In the genomic region with DNA sequence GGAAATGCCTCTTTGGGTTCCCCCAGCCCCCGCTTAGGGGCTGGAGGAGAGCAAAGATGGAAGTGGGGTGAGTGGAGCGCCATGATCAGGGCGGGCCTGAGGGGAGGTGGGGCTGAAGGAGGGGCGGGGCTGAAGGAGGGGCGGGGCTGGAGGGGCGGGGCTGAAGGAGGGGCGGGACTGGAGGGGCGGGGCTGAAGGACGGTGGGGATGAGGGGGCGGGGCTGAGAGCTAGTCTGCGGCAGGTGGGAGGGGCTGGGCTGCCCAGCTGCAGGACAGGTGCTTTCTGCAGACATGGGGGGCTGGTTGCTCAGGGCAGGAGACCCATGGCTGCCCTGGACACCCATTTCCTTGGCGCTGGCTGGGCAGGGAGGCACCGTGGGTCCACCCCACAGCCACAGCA, we compare ENCODE assay signal across 14 cellular contexts. TPM values are rescaled to one million over a fixed set of nuclear protein-coding genes. Genes with fewer than 3 reads are reported as not detected.
DNase-seq lines count a peak whose midpoint lies in the region; ATAC-seq, FAIRE-seq and TF ChIP-seq lines count a peak whose summit lies in the region.
"Had no signal": no experiment of that assay in that cellular context is flagged by ENCODE, and none has a peak within 500 bp of the region (broad histone marks: within the 10 kb centered on the region; RNA-seq: fewer than 3 reads in every experiment).

No MANE protein-coding gene starts in this region.

- intact Hi-C loops in GM12878 (cut with micrococcal nuclease; ENCODE audit: unreplicated experiment) = no loop called here
- intact Hi-C loops in activated T-helper 2 cell treated with anti-CD3 and anti-CD28 coated beads, Interferon-gamma antibody, Interleukin-2, Interleukin-4, amounts not matched to agents 10 μg/mL and 5 μg/mL and 100 μg/mL, durations not matched to agents 14 hours and 24 hours and 36 hours (cut with micrococcal nuclease) = no loop called here

- peaks cover 23 to 41% of the 10 kb centered on the region in 2 donors for H3K4me1 Mint-ChIP-seq in stimulated activated naive B cell treated with anti-CD40 and anti-IgM and Interleukin-4, amounts not matched to agents 10 μg/mL and 1 μg/mL and 100 μg/mL, for 72 hours
- H3K4me1 Mint-ChIP-seq in activated T-helper 2 cell treated with anti-CD3 and anti-CD28 coated beads, Interferon-gamma antibody, Interleukin-2, Interleukin-4, amounts not matched to agents 10 μg/mL and 5 μg/mL and 100 μg/mL, durations not matched to agents 14 hours and 24 hours and 36 hours (ENCODE audit: low read depth) = no peaks in the 10 kb centered on the region

- SMC1A ChIA-PET in GM12878 (lab: Charles Lee; ENCODE audit: uncharacterized antibody, unreplicated experiment) = no interaction called here

- TF ChIP-seq POLR2A in GM12878 (IDR thresholded peaks at IDR 0.05; ENCODE audit: low read depth, low read length) = no peak

- ATAC-seq in GM12878 (peak; percentile 72), GM18520 (IDR thresholded peaks at IDR 0.05; ENCODE audit: unreplicated experiment) (no peak)
- ATAC-seq in stimulated activated naive B cell treated with anti-CD40 and anti-IgM and Interleukin-4, amounts not matched to agents 10 μg/mL and 1 μg/mL and 100 μg/mL, for 72 hours (replicated peaks) = peak; percentile 57 to 63

- H3K4me1 ChIP-seq in HUES6 (ENCODE audit: control insufficient read depth, insufficient read depth, low read length) = peaks cover 10% of the 10 kb centered on the region; the same call in 1 of the 2 replicates
- no peaks in the 10 kb centered on the region; the same call in 1 of the 2 replicates for H3K4me1 ChIP-seq in GM12878 (ENCODE audit: control insufficient read depth, insufficient read depth, low read length)
- H3K4me1 ChIP-seq: prostate gland had no signal

- BruUV-seq in GM12878 (replicated peaks; lab: Mats Ljungman, UMichigan) = no TSS peak

- no peaks in the 10 kb centered on the region for H3K27me3 Mint-ChIP-seq in stimulated activated naive B cell treated with anti-CD40 and anti-IgM and Interleukin-4, amounts not matched to agents 10 μg/mL and 1 μg/mL and 100 μg/mL, for 72 hours
- no peaks in the 10 kb centered on the region for H3K27me3 Mint-ChIP-seq in activated T-helper 2 cell treated with anti-CD3 and anti-CD28 coated beads, Interferon-gamma antibody, Interleukin-2, Interleukin-4, amounts not matched to agents 10 μg/mL and 5 μg/mL and 100 μg/mL, durations not matched to agents 14 hours and 24 hours and 36 hours (ENCODE audit: low read depth)

- H3K27ac Mint-ChIP-seq in stimulated activated naive B cell treated with anti-CD40 and anti-IgM and Interleukin-4, amounts not matched to agents 10 μg/mL and 1 μg/mL and 100 μg/mL, for 72 hours = peak overlapping the region; percentile 25
- H3K27ac Mint-ChIP-seq in activated T-helper 2 cell treated with anti-CD3 and anti-CD28 coated beads, Interferon-gamma antibody, Interleukin-2, Interleukin-4, amounts not matched to agents 10 μg/mL and 5 μg/mL and 100 μg/mL, durations not matched to agents 14 hours and 24 hours and 36 hours = no peak overlapping the region

- H3K36me3 ChIP-seq in HUES6 (ENCODE audit: control insufficient read depth, insufficient read depth, low read length) (no peaks in the 10 kb centered on the region), GM12878 (ENCODE audit: control insufficient read depth in 2 of 2, insufficient read depth in 2 of 2, low read length in 1 of 2) (no peaks in the 10 kb centered on the region; a peak in 2 of 4 replicates)
- H3K36me3 ChIP-seq: prostate gland had no signal

- 96% methylated on average over 2 of the region's 13 CpGs for WGBS in GM12878 (ENCODE audit: insufficient coverage, insufficient replicate concordance, low lambda C conversion rate, missing lambda C conversion rate)

- FAIRE-seq in GM12878 (lab: Jason Lieb, UNC) = no peak

- no peak overlapping the region for H3K4me2 ChIP-seq in GM12878 (ENCODE audit: control insufficient read depth, insufficient read depth)

- no peaks in the 10 kb centered on the region; the same call in 1 of the 2 replicates for H3K79me2 ChIP-seq in GM12878 (ENCODE audit: control insufficient read depth, insufficient read depth, low read length)

- POLR2A ChIA-PET in GM12878 (lab: Charles Lee) = no interaction called here

- peaks cover 8 to 29% of the 10 kb centered on the region in 2 donors for H3K36me3 Mint-ChIP-seq in stimulated activated naive B cell treated with anti-CD40 and anti-IgM and Interleukin-4, amounts not matched to agents 10 μg/mL and 1 μg/mL and 100 μg/mL, for 72 hours
- H3K36me3 Mint-ChIP-seq in activated T-helper 2 cell treated with anti-CD3 and anti-CD28 coated beads, Interferon-gamma antibody, Interleukin-2, Interleukin-4, amounts not matched to agents 10 μg/mL and 5 μg/mL and 100 μg/mL, durations not matched to agents 14 hours and 24 hours and 36 hours (ENCODE audit: low read depth) = no peaks in the 10 kb centered on the region

- CTCF ChIA-PET in GM12878 (lab: Yijun Ruan, JAX) = interaction anchor here (0.5 kb wide), 1 partner anchor 81 kb away, joined by 3 read pairs; no protein-coding TSS in a partner anchor

- H3K4me3 ChIP-seq in HUES6 (ENCODE audit: low read depth, low read length) = peak overlapping the region; percentile 31; the same call in 1 of the 2 replicates
- no peak overlapping the region for H3K4me3 ChIP-seq in GM12878
- H3K4me3 ChIP-seq: prostate gland, SK-N-MC had no signal

- no peak for TF ChIP-seq CTCF in GM12878 (IDR thresholded peaks at IDR 0.05 in 2 of 3, conservative IDR thresholded peaks at IDR 0.05 in 1 of 3; ENCODE audit: control insufficient read depth in 2 of 3, extremely low read depth in 1 of 3, insufficient read depth in 1 of 3, low read depth in 3 of 3, low read length in 3 of 3)

- H3K9me3 ChIP-seq in HUES6 (ENCODE audit: control insufficient read depth, insufficient read depth, low read depth, low read length) (no peaks in the 10 kb centered on the region), GM12878 (replicated peaks; ENCODE audit: control insufficient read depth, insufficient read depth, low read length) (no peaks in the 10 kb centered on the region)
- H3K9me3 ChIP-seq: left ventricle myocardium inferior, prostate gland had no signal

- H3K27ac ChIP-seq in HUES6 (ENCODE audit: low read depth, low read length) = no peak overlapping the region
- no peak overlapping the region for H3K27ac ChIP-seq in GM12878 (ENCODE audit: control insufficient read depth, insufficient read depth)
- H3K27ac ChIP-seq: HL-60, prostate gland, SK-N-MC had no signal

- DNase-seq in stimulated activated CD4-positive, alpha-beta T cell treated with anti-CD3 and anti-CD28 coated beads, Interleukin-12 subunit alpha, Interleukin-12 subunit beta, amount 100 ng/mL, for 48 hours (ENCODE audit: low read depth in 2 of 3, low spot score in 1 of 3) = peak in 2 of 3 donors; percentile 10 to 18
- DNase-seq in stimulated activated CD4-positive, alpha-beta T cell treated with anti-CD3 and anti-CD28 coated beads, Interleukin-4, amount 100 ng/mL, for 24 hours = no peak
- DNase-seq in GM12878 (ENCODE audit: low read depth, low spot score) (no peak), NCI-H1930 (lab: John Stamatoyannopoulos, UW) (no peak)
- DNase-seq in stimulated activated naive B cell treated with anti-CD40 and anti-IgM and Interleukin-4, amounts not matched to agents 10 μg/mL and 1 μg/mL and 100 μg/mL, for 72 hours = no peak
- DNase-seq in activated T-helper 2 cell treated with anti-CD3 and anti-CD28 coated beads, Interferon-gamma antibody, Interleukin-2, Interleukin-4, amounts not matched to agents 10 μg/mL and 5 μg/mL and 100 μg/mL, durations not matched to agents 14 hours and 24 hours and 36 hours (ENCODE audit: low spot score) = no peak
- DNase-seq: Calu3, left ventricle myocardium inferior, trophoblast cell had no signal

- H4K20me1 ChIP-seq in GM12878 (ENCODE audit: control insufficient read depth, insufficient read depth) = peaks cover 3% of the 10 kb centered on the region; the same call in 1 of the 2 replicates

- TF ChIP-seq EP300 in GM12878 (IDR thresholded peaks at IDR 0.05; ENCODE audit: borderline replicate concordance in 1 of 2, control insufficient read depth in 1 of 2, low read depth in 2 of 2, low read length in 2 of 2) = no peak

- in situ Hi-C loops in GM12878 (cut with MboI) = no loop called here

- H3K27me3 ChIP-seq in HUES6 (ENCODE audit: control insufficient read depth, insufficient read depth, low read length) = no peaks in the 10 kb centered on the region; the same call in 1 of the 2 replicates
- no peaks in the 10 kb centered on the region for H3K27me3 ChIP-seq in GM12878 (replicated peaks in 1 of 2; ENCODE audit: control insufficient read depth in 2 of 2, insufficient read depth in 2 of 2, low read length in 1 of 2)

- no peak overlapping the region for H2AFZ ChIP-seq in GM12878 (ENCODE audit: control insufficient read depth, low read depth, low read length)

- no peak overlapping the region for H3K4me3 Mint-ChIP-seq in stimulated activated naive B cell treated with anti-CD40 and anti-IgM and Interleukin-4, amounts not matched to agents 10 μg/mL and 1 μg/mL and 100 μg/mL, for 72 hours
- no peak overlapping the region for H3K4me3 Mint-ChIP-seq in activated T-helper 2 cell treated with anti-CD3 and anti-CD28 coated beads, Interferon-gamma antibody, Interleukin-2, Interleukin-4, amounts not matched to agents 10 μg/mL and 5 μg/mL and 100 μg/mL, durations not matched to agents 14 hours and 24 hours and 36 hours (ENCODE audit: low read depth)

- RAD21 ChIA-PET in GM12878 (lab: Charles Lee; ENCODE audit: unreplicated experiment) = interaction anchor here (0.7 kb wide), 1 partner anchor 256 kb away, joined by 3 read pairs; no protein-coding TSS in a partner anchor

- H3K9ac ChIP-seq in HUES6 (ENCODE audit: low read length) (no peak overlapping the region), GM12878 (ENCODE audit: control insufficient read depth, insufficient read depth, low read length) (no peak overlapping the region)

- no peak for TF ChIP-seq RAD21 in GM12878 (IDR thresholded peaks at IDR 0.05; ENCODE audit: insufficient read depth, low read depth, low read length)

- H3K9me3 Mint-ChIP-seq in stimulated activated naive B cell treated with anti-CD40 and anti-IgM and Interleukin-4, amounts not matched to agents 10 μg/mL and 1 μg/mL and 100 μg/mL, for 72 hours = no peaks in the 10 kb centered on the region
- no peaks in the 10 kb centered on the region for H3K9me3 Mint-ChIP-seq in activated T-helper 2 cell treated with anti-CD3 and anti-CD28 coated beads, Interferon-gamma antibody, Interleukin-2, Interleukin-4, amounts not matched to agents 10 μg/mL and 5 μg/mL and 100 μg/mL, durations not matched to agents 14 hours and 24 hours and 36 hours

RNA-seq across cellular contexts. Expression of a gene that starts 39.1 kb away (rescaled TPM):
- total RNA-seq in GM12878 (2013; cell fraction: nucleolus; rRNA removed) = not detected in 2 replicates
- total RNA-seq in GM12878 (2014; rRNA removed) (not detected in 2 replicates), GM12878 (2014; rRNA removed; fragmentation: Illumina TruSeq; extraction: Trizol) (not detected in 2 replicates), GM12878 (2021) (not detected in 2 replicates)
- not detected for polyA plus RNA-seq in GM12878 (2011; ENCODE audit: low read depth)
- polyA plus RNA-seq in GM12878 (2011; rRNA removed) (not detected in 2 replicates), GM12878 (2014; fragmentation: Illumina TruSeq; extraction: Trizol) (not detected in 2 replicates), GM12878 (2014; fragmentation: Nextera tagmentation; extraction: Ambion mirVana) (not detected), GM12878 (2014; rRNA removed) (0.06 TPM in 1 of 2 replicates, not detected in the other), GM12878 (2016; fragmentation: Nextera tagmentation; extraction: Ambion mirVana) (not detected)
- not detected in 2 replicates for polyA plus RNA-seq in GM12878 (2011; cell fraction: cytosol; rRNA removed)
- 0.19 and 0.50 TPM in 2 replicates for polyA plus RNA-seq in GM12878 (2011; cell fraction: nucleus; rRNA removed)
- polyA plus RNA-seq in GM12878 (2012) = 0.14 and 0.16 TPM in 2 replicates
- not detected in 2 replicates for polyA minus RNA-seq in GM12878 (2011; rRNA and poly(A)+ RNA removed)
- not detected in 2 replicates for polyA minus RNA-seq in GM12878 (2011; cell fraction: cytosol; rRNA and poly(A)+ RNA removed)
- polyA minus RNA-seq in GM12878 (2011; cell fraction: nucleus; rRNA and poly(A)+ RNA removed) = not detected in 2 replicates
- not detected in 2 replicates for total RNA-seq in activated T-helper 2 cell treated with anti-CD3 and anti-CD28 coated beads, Interferon-gamma antibody, Interleukin-2, Interleukin-4, amounts not matched to agents 10 μg/mL and 5 μg/mL and 100 μg/mL, durations not matched to agents 14 hours and 24 hours and 36 hours
- total RNA-seq: Calu3, left ventricle myocardium inferior had no signal

RNA-seq across cellular contexts. Expression of a gene that starts 48.6 kb away (rescaled TPM):
- total RNA-seq in GM12878 (2013; cell fraction: nucleolus; rRNA removed) = 23.0 and 27.4 TPM in 2 replicates
- total RNA-seq in GM12878 (2014; rRNA removed) (66.3 and 73.0 TPM in 2 replicates), GM12878 (2014; rRNA removed; fragmentation: Illumina TruSeq; extraction: Trizol) (52.8 and 56.3 TPM in 2 replicates), GM12878 (2021) (69.6 and 70.7 TPM in 2 replicates)
- 120 TPM for polyA plus RNA-seq in GM12878 (2011; ENCODE audit: low read depth)
- polyA plus RNA-seq in GM12878 (2011; rRNA removed) (71.0 and 158 TPM in 2 replicates), GM12878 (2014; fragmentation: Illumina TruSeq; extraction: Trizol) (64.0 and 79.3 TPM in 2 replicates), GM12878 (2014; fragmentation: Nextera tagmentation; extraction: Ambion mirVana) (100 to 1,000 TPM; 337 to 363 TPM), GM12878 (2014; rRNA removed) (67.0 and 105 TPM in 2 replicates), GM12878 (2016; fragmentation: Nextera tagmentation; extraction: Ambion mirVana) (100 to 1,000 TPM; 189 to 221 TPM)
- polyA plus RNA-seq in GM12878 (2011; cell fraction: cytosol; rRNA removed) = 97.6 and 110 TPM in 2 replicates
- polyA plus RNA-seq in GM12878 (2011; cell fraction: nucleus; rRNA removed) = 55.1 and 62.1 TPM in 2 replicates
- 62.8 and 86.2 TPM in 2 replicates for polyA plus RNA-seq in GM12878 (2012)
- polyA minus RNA-seq in GM12878 (2011; rRNA and poly(A)+ RNA removed) = 28.0 and 32.8 TPM in 2 replicates
- 9.6 and 15.1 TPM in 2 replicates for polyA minus RNA-seq in GM12878 (2011; cell fraction: cytosol; rRNA and poly(A)+ RNA removed)
- polyA minus RNA-seq in GM12878 (2011; cell fraction: nucleus; rRNA and poly(A)+ RNA removed) = 26.0 and 35.4 TPM in 2 replicates
- total RNA-seq in activated T-helper 2 cell treated with anti-CD3 and anti-CD28 coated beads, Interferon-gamma antibody, Interleukin-2, Interleukin-4, amounts not matched to agents 10 μg/mL and 5 μg/mL and 100 μg/mL, durations not matched to agents 14 hours and 24 hours and 36 hours = 56.5 and 57.5 TPM in 2 replicates

RNA-seq across cellular contexts. Expression of a gene that starts 48.8 kb away (rescaled TPM):
- 64.8 and 87.4 TPM in 2 replicates for total RNA-seq in GM12878 (2013; cell fraction: nucleolus; rRNA removed)
- total RNA-seq in GM12878 (2014; rRNA removed) (4.0 and 5.1 TPM in 2 replicates), GM12878 (2014; rRNA removed; fragmentation: Illumina TruSeq; extraction: Trizol) (3.7 and 4.3 TPM in 2 replicates), GM12878 (2021) (9.6 and 12.4 TPM in 2 replicates)
- polyA plus RNA-seq in GM12878 (2011; ENCODE audit: low read depth) = 6.4 TPM
- polyA plus RNA-seq in GM12878 (2011; rRNA removed) (3.5 and 4.2 TPM in 2 replicates), GM12878 (2014; fragmentation: Illumina TruSeq; extraction: Trizol) (2.6 and 6.0 TPM in 2 replicates), GM12878 (2014; fragmentation: Nextera tagmentation; extraction: Ambion mirVana) (under 1 TPM; 0.37 to 0.95 TPM), GM12878 (2014; rRNA removed) (8.1 and 9.5 TPM in 2 replicates), GM12878 (2016; fragmentation: Nextera tagmentation; extraction: Ambion mirVana) (1 to 10 TPM; 5.6 to 6.5 TPM)
- polyA plus RNA-seq in GM12878 (2011; cell fraction: cytosol; rRNA removed) = 3.5 and 3.9 TPM in 2 replicates
- polyA plus RNA-seq in GM12878 (2011; cell fraction: nucleus; rRNA removed) = 21.1 and 23.2 TPM in 2 replicates
- polyA plus RNA-seq in GM12878 (2012) = 8.5 and 8.8 TPM in 2 replicates
- polyA minus RNA-seq in GM12878 (2011; rRNA and poly(A)+ RNA removed) = 3.1 and 10.6 TPM in 2 replicates
- polyA minus RNA-seq in GM12878 (2011; cell fraction: cytosol; rRNA and poly(A)+ RNA removed) = 1.1 and 3.3 TPM in 2 replicates
- polyA minus RNA-seq in GM12878 (2011; cell fraction: nucleus; rRNA and poly(A)+ RNA removed) = 10.0 and 19.4 TPM in 2 replicates
- 26.1 and 27.8 TPM in 2 replicates for total RNA-seq in activated T-helper 2 cell treated with anti-CD3 and anti-CD28 coated beads, Interferon-gamma antibody, Interleukin-2, Interleukin-4, amounts not matched to agents 10 μg/mL and 5 μg/mL and 100 μg/mL, durations not matched to agents 14 hours and 24 hours and 36 hours

Comparison
In these comparisons a context has a peak if more than half of its experiments do, and no peak if none do; other contexts are left out.
1. DNase-seq: peak in stimulated activated CD4-positive, alpha-beta T cell treated with anti-CD3 and anti-CD28 coated beads, Interleukin-12 subunit alpha, Interleukin-12 subunit beta, amount 100 ng/mL, for 48 hours (2 of 3); none in stimulated activated CD4-positive, alpha-beta T cell treated with anti-CD3 and anti-CD28 coated beads, Interleukin-4, amount 100 ng/mL, for 24 hours (single experiment), GM12878 (single experiment), stimulated activated naive B cell treated with anti-CD40 and anti-IgM and Interleukin-4, amounts not matched to agents 10 μg/mL and 1 μg/mL and 100 μg/mL, for 72 hours (single experiment), NCI-H1930 (0 of 2) and activated T-helper 2 cell treated with anti-CD3 and anti-CD28 coated beads, Interferon-gamma antibody, Interleukin-2, Interleukin-4, amounts not matched to agents 10 μg/mL and 5 μg/mL and 100 μg/mL, durations not matched to agents 14 hours and 24 hours and 36 hours (single experiment).